6 cellular contexts compared by ENCODE assay signal in the genomic region with DNA sequence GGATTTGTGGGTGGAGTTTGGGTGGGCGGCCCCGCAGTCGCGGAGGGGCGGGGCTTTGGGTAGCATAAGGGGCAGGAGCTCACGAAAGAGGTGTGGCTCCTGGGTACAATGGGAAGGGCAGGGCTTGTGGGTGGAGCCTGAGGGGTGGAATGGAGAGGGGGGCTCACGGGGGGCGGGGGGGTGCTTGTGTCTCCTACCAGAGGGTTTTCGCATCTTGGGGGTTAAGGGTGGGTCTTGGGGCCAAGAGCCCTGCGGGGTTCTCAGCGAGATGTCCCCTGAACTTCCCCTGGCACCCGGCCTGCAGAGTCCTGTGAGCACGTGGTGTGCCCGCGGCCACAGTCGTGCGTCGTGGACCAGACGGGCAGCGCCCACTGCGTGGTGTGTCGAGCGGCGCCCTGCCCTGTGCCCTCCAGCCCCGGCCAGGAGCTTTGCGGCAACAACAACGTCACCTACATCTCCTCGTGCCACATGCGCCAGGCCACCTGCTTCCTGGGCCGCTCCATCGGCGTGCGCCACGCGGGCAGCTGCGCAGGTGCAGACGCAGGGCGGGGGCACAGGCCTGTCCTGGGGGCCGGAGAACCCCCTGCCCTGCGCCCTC. TPM values are rescaled to one million over a fixed set of nuclear protein-coding genes. Genes with fewer than 3 reads are reported as not detected.
DNase-seq lines count a peak whose midpoint lies in the region; ATAC-seq and TF ChIP-seq lines count a peak whose summit lies in the region.

No MANE protein-coding gene starts in this region.

- H3K9me3 ChIP-seq in duodenal mucosa (ENCODE audit: control insufficient read depth in 1 of 2, low read length in 2 of 2), result no peaks in the 10 kb centered on the region

- TF ChIP-seq CTCF in LNCaP clone FGC (IDR thresholded peaks at IDR 0.05; ENCODE audit: control insufficient read depth, extremely low read depth, insufficient read depth), result no peak

- DNase-seq in Ammon's horn (ENCODE audit: low spot score) (peak; percentile 90), LNCaP clone FGC (ENCODE audit: low read depth) (peak; percentile 72), sciatic nerve (ENCODE audit: low spot score) (peak; percentile 97), hepatic stellate cell (ENCODE audit: low spot score) (no peak)

- peaks cover 9 to 12% of the 10 kb centered on the region in 2 donors for H3K27me3 ChIP-seq in duodenal mucosa (ENCODE audit: control insufficient read depth in 1 of 2, insufficient read depth in 2 of 2, low read length in 2 of 2)

- peak overlapping the region in 1 of 2 donors; percentile 43 for H3K9ac ChIP-seq in duodenal mucosa (ENCODE audit: low read depth in 1 of 2, low read length in 2 of 2)

- H3K4me3 ChIP-seq in LNCaP clone FGC (ENCODE audit: low read depth, low read length), result peak overlapping the region; percentile 61
- peak overlapping the region; percentile 66 to 67 for H3K4me3 ChIP-seq in duodenal mucosa (ENCODE audit: low read depth in 1 of 2, low read length in 2 of 2)

- H3K27ac ChIP-seq in duodenal mucosa (ENCODE audit: low read depth, low read length), result peak overlapping the region; percentile 3

- intact Hi-C loops in sciatic nerve (cut with DNase I), result no loop called here

- H3K4me1 ChIP-seq in duodenal mucosa (ENCODE audit: control insufficient read depth in 1 of 2, insufficient read depth in 2 of 2, low read length in 2 of 2), result peaks cover 6 to 10% of the 10 kb centered on the region in 2 donors

- H3K36me3 ChIP-seq in duodenal mucosa (ENCODE audit: control insufficient read depth in 1 of 2, insufficient read depth in 2 of 2, low read length in 2 of 2), result no peaks in the 10 kb centered on the region

- peak; percentile 0 for ATAC-seq in sciatic nerve
- ATAC-seq in HG03520 (IDR thresholded peaks at IDR 0.05; ENCODE audit: unreplicated experiment), result no peak

RNA-seq across cellular contexts. Expression of gene FSTL3, which starts 4.9 kb away (rescaled TPM):
- 108 TPM for total RNA-seq in sciatic nerve

RNA-seq across cellular contexts. Expression of gene PRSS57, which starts 14.1 kb away (rescaled TPM):
- not detected for total RNA-seq in sciatic nerve

RNA-seq across cellular contexts. Expression of gene RNF126, which starts 18.1 kb away (rescaled TPM):
- total RNA-seq in sciatic nerve, result 33.1 TPM

RNA-seq across cellular contexts. Expression of gene PALM, which starts 27.6 kb away (rescaled TPM):
- total RNA-seq in sciatic nerve, result 130 TPM

RNA-seq across cellular contexts. Expression of gene FGF22, which starts 41.4 kb away (rescaled TPM):
- total RNA-seq in sciatic nerve, result 3.2 TPM
